In the genomic region with DNA sequence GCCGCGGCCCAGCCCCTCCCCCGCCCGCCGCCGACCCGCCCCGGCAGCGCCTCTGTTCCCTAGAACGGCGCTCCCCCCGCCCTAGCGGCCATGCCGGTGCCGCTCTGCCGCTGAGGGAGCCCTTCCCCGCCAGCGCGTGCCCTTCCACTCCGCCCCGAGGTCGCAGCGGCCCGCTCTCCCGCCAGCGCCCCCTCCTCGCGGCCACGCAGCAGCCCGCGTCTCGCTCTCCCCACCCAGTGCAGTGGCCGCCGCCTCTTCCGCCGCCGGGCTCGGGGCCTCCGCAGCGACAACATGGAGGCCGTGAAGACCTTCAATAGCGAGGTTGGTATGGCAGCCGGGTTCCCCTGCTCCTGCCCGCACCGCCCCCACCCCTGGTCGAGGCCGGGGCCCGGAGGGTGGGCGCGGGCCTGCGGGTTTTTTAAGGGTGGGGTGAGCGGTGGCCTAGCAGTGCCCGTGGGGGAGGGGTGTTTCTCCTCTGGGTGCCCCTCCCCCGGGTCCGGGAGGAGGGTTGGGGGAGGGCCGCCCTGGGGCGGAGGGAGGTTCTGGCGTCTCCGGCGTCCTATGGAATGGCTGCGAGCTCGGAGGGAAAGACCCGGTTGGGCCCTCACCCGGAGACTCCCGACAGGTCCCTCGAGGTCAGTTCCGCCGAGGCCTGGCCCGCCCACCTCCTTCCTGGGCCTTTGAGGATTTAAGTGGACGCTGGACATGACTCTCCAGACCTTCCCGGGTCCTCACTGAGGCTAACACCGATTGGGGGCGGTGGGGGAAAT, we compare ENCODE assay signal across 8 cellular contexts. TPM values are rescaled to one million over a fixed set of nuclear protein-coding genes. Genes with fewer than 3 reads are reported as not detected.
DNase-seq lines count a peak whose midpoint lies in the region; ATAC-seq and TF ChIP-seq lines count a peak whose summit lies in the region.

No MANE protein-coding gene starts in this region.

- no peaks in the 10 kb centered on the region for H3K27me3 ChIP-seq in left ventricle myocardium inferior (ENCODE audit: low read depth)
- no peaks in the 10 kb centered on the region for H3K27me3 ChIP-seq in upper lobe of right lung

- intact Hi-C loops in left ventricle myocardium inferior (cut with micrococcal nuclease) (loop anchor here (10.0 kb wide), 1 partner anchor 61 kb away; no protein-coding TSS in a partner anchor), posterior vena cava (cut with DNase I) (no loop called here), upper lobe of right lung (cut with DNase I) (no loop called here)

- ATAC-seq in HG02884 (IDR thresholded peaks at IDR 0.05; ENCODE audit: unreplicated experiment) (peak; percentile 62), upper lobe of right lung (peak; percentile 96)

- H3K27ac ChIP-seq in left ventricle myocardium inferior (replicated peaks): peak overlapping the region; percentile 99
- peak overlapping the region; percentile 100 for H3K27ac ChIP-seq in upper lobe of right lung

- H3K4me1 ChIP-seq in left ventricle myocardium inferior (peaks cover 65% of the 10 kb centered on the region), upper lobe of right lung (peaks cover 48% of the 10 kb centered on the region)

- H3K36me3 ChIP-seq in left ventricle myocardium inferior (no peaks in the 10 kb centered on the region), upper lobe of right lung (no peaks in the 10 kb centered on the region)

- H3K4me3 ChIP-seq in left ventricle myocardium inferior (peak overlapping the region; percentile 86), upper lobe of right lung (peak overlapping the region; percentile 99)

- DNase-seq in NCI-H146 treated with DMSO at 0.1 percent for 48 hours (lab: John Stamatoyannopoulos, UW; ENCODE audit: unreplicated experiment) (peak; percentile 98), T-helper 1 cell (peak; percentile 81 to 92 (median 87)), amniotic stem cell (lab: John Stamatoyannopoulos, UW) (peak; percentile 90), left ventricle myocardium inferior (peak; percentile 97), posterior vena cava (ENCODE audit: low spot score) (peak; percentile 99), upper lobe of right lung (peak; percentile 98)

- TF ChIP-seq CTCF in left ventricle myocardium inferior (IDR thresholded peaks at IDR 0.05; ENCODE audit: borderline replicate concordance) (no peak), upper lobe of right lung (IDR thresholded peaks at IDR 0.05) (no peak)

- peak; percentile 33 for TF ChIP-seq POLR2A in GM15510 (IDR thresholded peaks at IDR 0.05; ENCODE audit: borderline replicate concordance, extremely low read depth, insufficient read length)

- H3K9me3 ChIP-seq in left ventricle myocardium inferior (replicated peaks) (no peaks in the 10 kb centered on the region), upper lobe of right lung (no peaks in the 10 kb centered on the region)

RNA-seq across cellular contexts. Expression of a gene that starts 0.6 kb away (rescaled TPM):
- 54.2 TPM for total RNA-seq in left ventricle myocardium inferior
- total RNA-seq in posterior vena cava: 10 to 100 TPM; 37.3 to 37.9 TPM
- total RNA-seq in upper lobe of right lung: 38.8 TPM

Comparison
In these comparisons a context has a peak if more than half of its experiments do, and no peak if none do; other contexts are left out.
1. Peak in every context shown above with its lines: DNase-seq, ATAC-seq, H3K4me3 ChIP-seq and H3K27ac ChIP-seq.